1 cellular context compared by ENCODE assay signal in genomic region chr11:40125054-40125453, GRCh38.
TF ChIP-seq lines count a peak whose summit lies in the region.

No MANE protein-coding gene starts in this region.

TF ChIP-seq in K562, 482 proteins besides CTCF, POLR2A, EP300 and RAD21 (continued from another document):
- TF ChIP-seq TOE1 (IDR thresholded peaks at IDR 0.05; ENCODE audit: borderline replicate concordance) (no peak), TOE1 (CRISPR knock-in tag; IDR thresholded peaks at IDR 0.05; ENCODE audit: borderline replicate concordance, low read depth) (no peak)
